ENCODE assay signal across 24 cellular contexts in the genomic region with DNA sequence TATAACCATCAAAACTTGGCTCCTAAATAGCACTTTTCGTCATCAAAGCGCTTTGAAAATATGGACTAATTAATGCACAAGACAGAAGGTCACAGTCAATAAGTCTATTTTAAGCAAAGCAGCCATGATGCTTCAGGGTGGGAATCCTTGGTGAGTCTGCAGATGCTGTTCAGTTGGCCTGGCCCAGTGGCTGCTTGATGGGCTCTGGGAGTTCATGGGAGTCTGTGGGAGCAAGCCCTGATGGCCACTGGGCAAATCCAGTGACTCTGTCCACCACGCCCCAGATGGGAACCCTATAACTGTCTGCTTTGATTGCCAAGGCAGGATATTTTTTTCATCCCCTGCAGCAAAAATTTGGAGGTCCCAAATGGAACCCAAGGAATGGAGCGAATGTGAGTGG.
A peak's percentile ranks its signal among the peaks of the same experiment; 100 is the strongest.
DNase-seq lines count a peak whose midpoint lies in the region; TF ChIP-seq lines count a peak whose summit lies in the region.
"Had no signal": no experiment of that assay in that cellular context is flagged by ENCODE, and none has a peak within 500 bp of the region (broad histone marks: within the 10 kb centered on the region; RNA-seq: fewer than 3 reads in every experiment).

No MANE protein-coding gene starts in this region.

- H3K36me3 Mint-ChIP-seq in endodermal cell (ENCODE audit: low read depth), result no peaks in the 10 kb centered on the region
- no peaks in the 10 kb centered on the region for H3K36me3 Mint-ChIP-seq in neural progenitor cell
- H3K36me3 Mint-ChIP-seq in activated CD4-positive, alpha-beta T cell treated with anti-CD3 and anti-CD28 coated beads, Interleukin-2, amount 10 ng/mL, durations not matched to agents 7 days and 5 days (ENCODE audit: low read depth), result no peaks in the 10 kb centered on the region
- H3K36me3 Mint-ChIP-seq: CD14-positive monocyte; CD4-positive, alpha-beta memory T cell; CD4-positive, CD25-positive, alpha-beta regulatory T cell had no signal

- H3K36me3 ChIP-seq in endodermal cell (ENCODE audit: control insufficient read depth, insufficient read depth, low read length) (no peaks in the 10 kb centered on the region), neural progenitor cell (no peaks in the 10 kb centered on the region), osteoblast (ENCODE audit: insufficient read depth, low read length) (no peaks in the 10 kb centered on the region)
- H3K36me3 ChIP-seq: BE2C, BLaER1 had no signal

- H3K79me2 ChIP-seq in neural progenitor cell (ENCODE audit: low read depth) (no peaks in the 10 kb centered on the region), osteoblast (ENCODE audit: insufficient read depth, low read length) (no peaks in the 10 kb centered on the region)

- H3K27me3 Mint-ChIP-seq in endodermal cell (ENCODE audit: insufficient read depth) (peaks cover 2% of the 10 kb centered on the region), neural progenitor cell (ENCODE audit: insufficient read depth, low read depth) (peaks cover 4% of the 10 kb centered on the region)
- no peaks in the 10 kb centered on the region for H3K27me3 Mint-ChIP-seq in activated CD4-positive, alpha-beta T cell treated with anti-CD3 and anti-CD28 coated beads, Interleukin-2, amount 10 ng/mL, durations not matched to agents 7 days and 5 days
- H3K27me3 Mint-ChIP-seq: CD4-positive, CD25-positive, alpha-beta regulatory T cell had no signal

- H3K27me3 ChIP-seq in endodermal cell (ENCODE audit: control insufficient read depth, insufficient read depth, low read length, poor library complexity, severe bottlenecking) (no peaks in the 10 kb centered on the region), neural progenitor cell (no peaks in the 10 kb centered on the region), osteoblast (ENCODE audit: insufficient read depth, low read length) (no peaks in the 10 kb centered on the region)
- H3K27me3 ChIP-seq: BE2C, BLaER1 had no signal

- H3K27ac ChIP-seq in endodermal cell (ENCODE audit: low read depth, low read length) (no peak overlapping the region), neural progenitor cell (no peak overlapping the region), osteoblast (ENCODE audit: low read depth, low read length) (no peak overlapping the region)
- H3K27ac ChIP-seq: BLaER1 had no signal

- peak; percentile 9 for DNase-seq in endodermal cell
- no peak for DNase-seq in neural progenitor cell (ENCODE audit: low spot score)
- DNase-seq in osteoblast (ENCODE audit: insufficient read length, low spot score, missing footprints), result peak; percentile 44
- no peak for DNase-seq in OCI-M1 (lab: John Stamatoyannopoulos, UW)
- no peak for DNase-seq in activated CD4-positive, alpha-beta T cell treated with anti-CD3 and anti-CD28 coated beads, Interleukin-2, amount 10 ng/mL, durations not matched to agents 7 days and 5 days
- no peak for DNase-seq in NCI-H2227 treated with DMSO at 0.1 percent for 48 hours (lab: John Stamatoyannopoulos, UW)
- DNase-seq: 8988T; ACHN; BE2C; C1 segment of cervical spinal cord; CD4-positive, alpha-beta memory T cell; CD4-positive, CD25-positive, alpha-beta regulatory T cell; CD8-positive, alpha-beta memory T cell; COR-L47; DMS 273 treated with DMSO at 0.1 percent for 48 hours; DMS153; DMS53; DMS79; DND-41; EL; GDM1 had no signal

- CTCF ChIA-PET in activated CD4-positive, alpha-beta T cell treated with anti-CD3 and anti-CD28 coated beads, Interleukin-2, amount 10 ng/mL, durations not matched to agents 7 days and 5 days (lab: Charles Lee), result no interaction called here

- H3K4me1 ChIP-seq in endodermal cell (ENCODE audit: control insufficient read depth, insufficient read depth, low read length), result no peaks in the 10 kb centered on the region
- H3K4me1 ChIP-seq in neural progenitor cell, result no peaks in the 10 kb centered on the region
- no peaks in the 10 kb centered on the region for H3K4me1 ChIP-seq in osteoblast (ENCODE audit: insufficient read depth, low read length)
- H3K4me1 ChIP-seq: BE2C, BLaER1 had no signal

- H3K27ac Mint-ChIP-seq in endodermal cell (no peak overlapping the region), neural progenitor cell (peak overlapping the region; percentile 22)
- H3K27ac Mint-ChIP-seq in activated CD4-positive, alpha-beta T cell treated with anti-CD3 and anti-CD28 coated beads, Interleukin-2, amount 10 ng/mL, durations not matched to agents 7 days and 5 days, result no peak overlapping the region
- H3K27ac Mint-ChIP-seq: CD14-positive monocyte; CD4-positive, alpha-beta memory T cell; CD4-positive, CD25-positive, alpha-beta regulatory T cell; CD8-positive, alpha-beta memory T cell had no signal

- H3K9me3 Mint-ChIP-seq in endodermal cell (peaks cover 18% of the 10 kb centered on the region), neural progenitor cell (peaks cover 14% of the 10 kb centered on the region)
- peaks cover 17% of the 10 kb centered on the region for H3K9me3 Mint-ChIP-seq in activated CD4-positive, alpha-beta T cell treated with anti-CD3 and anti-CD28 coated beads, Interleukin-2, amount 10 ng/mL, durations not matched to agents 7 days and 5 days

- H2AFZ ChIP-seq in neural progenitor cell (replicated peaks) (no peak overlapping the region), osteoblast (ENCODE audit: low read length) (no peak overlapping the region)

- no peak for TF ChIP-seq CTCF in endodermal cell (conservative IDR thresholded peaks at IDR 0.05)
- TF ChIP-seq CTCF in neural progenitor cell (IDR thresholded peaks at IDR 0.05), result no peak
- no peak for TF ChIP-seq CTCF in osteoblast (IDR thresholded peaks at IDR 0.05; ENCODE audit: extremely low read depth, low read depth, low read length)

- POLR2A ChIA-PET in activated CD4-positive, alpha-beta T cell treated with anti-CD3 and anti-CD28 coated beads, Interleukin-2, amount 10 ng/mL, durations not matched to agents 7 days and 5 days (lab: Charles Lee), result no interaction called here

- no peak overlapping the region for H3K9ac ChIP-seq in endodermal cell (ENCODE audit: extremely low read depth, low read length, poor library complexity, severe bottlenecking)
- H3K9ac ChIP-seq in neural progenitor cell, result no peak overlapping the region
- H3K9ac ChIP-seq: BLaER1 had no signal

- no peaks in the 10 kb centered on the region for H3F3A ChIP-seq in neural progenitor cell (ENCODE audit: low read depth)

- H4K20me1 ChIP-seq in neural progenitor cell (ENCODE audit: low read depth) (no peaks in the 10 kb centered on the region), osteoblast (ENCODE audit: insufficient read depth, low read length) (no peaks in the 10 kb centered on the region)
- H4K20me1 ChIP-seq: BLaER1 had no signal

- H3K9me3 ChIP-seq in endodermal cell (ENCODE audit: control insufficient read depth, low read length) (no peaks in the 10 kb centered on the region), neural progenitor cell (ENCODE audit: low read depth) (no peaks in the 10 kb centered on the region), osteoblast (ENCODE audit: low read depth, low read length) (no peaks in the 10 kb centered on the region)
- H3K9me3 ChIP-seq: BE2C had no signal

- H3K4me3 ChIP-seq in endodermal cell (ENCODE audit: low read length) (no peak overlapping the region), neural progenitor cell (no peak overlapping the region), osteoblast (ENCODE audit: insufficient read depth, low read length) (no peak overlapping the region)
- H3K4me3 ChIP-seq: BLaER1, GM12878 had no signal

- H3K4me3 Mint-ChIP-seq in endodermal cell (no peak overlapping the region), neural progenitor cell (no peak overlapping the region)
- no peak overlapping the region for H3K4me3 Mint-ChIP-seq in activated CD4-positive, alpha-beta T cell treated with anti-CD3 and anti-CD28 coated beads, Interleukin-2, amount 10 ng/mL, durations not matched to agents 7 days and 5 days
- H3K4me3 Mint-ChIP-seq: CD14-positive monocyte; CD4-positive, alpha-beta memory T cell; CD4-positive, CD25-positive, alpha-beta regulatory T cell; CD8-positive, alpha-beta memory T cell had no signal

- H3K4me1 Mint-ChIP-seq in endodermal cell (peaks cover 5% of the 10 kb centered on the region), neural progenitor cell (peaks cover 2% of the 10 kb centered on the region)
- no peaks in the 10 kb centered on the region for H3K4me1 Mint-ChIP-seq in activated CD4-positive, alpha-beta T cell treated with anti-CD3 and anti-CD28 coated beads, Interleukin-2, amount 10 ng/mL, durations not matched to agents 7 days and 5 days
- H3K4me1 Mint-ChIP-seq: CD14-positive monocyte; CD4-positive, alpha-beta memory T cell; CD8-positive, alpha-beta memory T cell had no signal

- WGBS in endodermal cell (ENCODE audit: insufficient coverage in 1 of 2, insufficient read length in 1 of 2), 2 experiments, result 68% methylated on average over 4 of the region's 4 CpGs

- H3K4me2 ChIP-seq in neural progenitor cell, result no peak overlapping the region
- no peak overlapping the region for H3K4me2 ChIP-seq in osteoblast (ENCODE audit: insufficient read depth, low read length)
- H3K4me2 ChIP-seq: BLaER1 had no signal

Comparison
In these comparisons a context has a peak if more than half of its experiments do, and no peak if none do; other contexts are left out.
1. DNase-seq: peak in endodermal cell (single experiment) and osteoblast (single experiment); none in neural progenitor cell (single experiment), OCI-M1 (single experiment), activated CD4-positive, alpha-beta T cell treated with anti-CD3 and anti-CD28 coated beads, Interleukin-2, amount 10 ng/mL, durations not matched to agents 7 days and 5 days (single experiment) and NCI-H2227 treated with DMSO at 0.1 percent for 48 hours (single experiment).